In genomic region chr12:96986883-96987523, GRCh38 we compare ENCODE assay signal across 9 cellular contexts.
DNase-seq lines count a peak whose midpoint lies in the region; ATAC-seq and TF ChIP-seq lines count a peak whose summit lies in the region.
"Had no signal": no experiment of that assay in that cellular context is flagged by ENCODE, and none has a peak within 500 bp of the region (broad histone marks: within the 10 kb centered on the region; RNA-seq: fewer than 3 reads in every experiment).

No MANE protein-coding gene starts in this region.

- H2AFZ ChIP-seq in GM23338, result no peak overlapping the region

- CTCF ChIA-PET in CD4-positive, alpha-beta T cell (lab: Charles Lee), result interaction anchor here (2.0 kb wide), 1 partner anchor 11 kb away, joined by 4 read pairs; no protein-coding TSS in a partner anchor

- peak; percentile 61 for TF ChIP-seq CTCF in CD4-positive, alpha-beta T cell (IDR thresholded peaks at IDR 0.05)
- peak; percentile 59 to 71 for TF ChIP-seq CTCF in GM23338 (conservative IDR thresholded peaks at IDR 0.05; ENCODE audit: low read depth in 2 of 2)
- peak; percentile 82 for TF ChIP-seq CTCF in neural crest cell (conservative IDR thresholded peaks at IDR 0.05)

- no peak overlapping the region for H3K27ac ChIP-seq in CD4-positive, alpha-beta T cell (ENCODE audit: low read depth, low read length)
- no peak overlapping the region for H3K27ac ChIP-seq in GM23338 (ENCODE audit: low read depth)

- peak overlapping the region; percentile 70 for H3K4me3 Mint-ChIP-seq in CD4-positive, alpha-beta T cell
- H3K4me3 Mint-ChIP-seq in GM23338, result peak overlapping the region; percentile 80; the same call in 1 of the 3 replicates
- peak overlapping the region; percentile 64 for H3K4me3 Mint-ChIP-seq in neural crest cell
- H3K4me3 Mint-ChIP-seq in stimulated activated memory B cell treated with anti-CD40 and anti-IgM and Interleukin-4, amounts not matched to agents 10 μg/mL and 1 μg/mL and 100 μg/mL, for 72 hours, result no peak overlapping the region

- no peaks in the 10 kb centered on the region for H3K9me2 ChIP-seq in GM23338 (ENCODE audit: insufficient read depth)

- H3K4me1 ChIP-seq in GM23338 (ENCODE audit: insufficient read depth), result peaks cover 34% of the 10 kb centered on the region

- no peak for DNase-seq in CD4-positive, alpha-beta T cell
- DNase-seq in GM23338 (ENCODE audit: low spot score) (peak; percentile 78), NCI-H69 (lab: John Stamatoyannopoulos, UW) (peak; percentile 87), dedifferentiated amniotic fluid mesenchymal stem cell (ENCODE audit: extremely low spot score) (peak; percentile 49), neural crest cell (ENCODE audit: low read depth, low spot score) (peak; percentile 38)
- DNase-seq: naive B cell had no signal

- no peaks in the 10 kb centered on the region for H3F3A ChIP-seq in GM23338 (replicated peaks; ENCODE audit: low read depth)

- POLR2A ChIA-PET in CD4-positive, alpha-beta T cell (lab: Charles Lee), result interaction anchor here (0.5 to 1.1 kb wide), 2 partner anchors 8 to 59 kb away, joined by 3 read pairs; no protein-coding TSS in a partner anchor

- peak overlapping the region; percentile 68 for H3K4me3 ChIP-seq in GM23338

- H3K27me3 Mint-ChIP-seq in CD4-positive, alpha-beta T cell, result peaks cover 47% of the 10 kb centered on the region
- peaks cover 6% of the 10 kb centered on the region for H3K27me3 Mint-ChIP-seq in GM23338 (ENCODE audit: insufficient read depth, low read depth, poor library complexity)
- H3K27me3 Mint-ChIP-seq in neural crest cell (ENCODE audit: low read depth), result peaks cover 3% of the 10 kb centered on the region
- H3K27me3 Mint-ChIP-seq in stimulated activated memory B cell treated with anti-CD40 and anti-IgM and Interleukin-4, amounts not matched to agents 10 μg/mL and 1 μg/mL and 100 μg/mL, for 72 hours, result peaks cover 15% of the 10 kb centered on the region

- no peaks in the 10 kb centered on the region for H3K79me2 ChIP-seq in GM23338 (replicated peaks; ENCODE audit: insufficient read depth)

- H3K27ac Mint-ChIP-seq in CD4-positive, alpha-beta T cell, result no peak overlapping the region
- H3K27ac Mint-ChIP-seq in GM23338, result no peak overlapping the region
- no peak overlapping the region for H3K27ac Mint-ChIP-seq in neural crest cell (ENCODE audit: unreplicated experiment)
- H3K27ac Mint-ChIP-seq in stimulated activated memory B cell treated with anti-CD40 and anti-IgM and Interleukin-4, amounts not matched to agents 10 μg/mL and 1 μg/mL and 100 μg/mL, for 72 hours, result no peak overlapping the region

- H3K9me3 ChIP-seq in CD4-positive, alpha-beta T cell (ENCODE audit: control insufficient read depth, low read length), result no peaks in the 10 kb centered on the region

- H3K4me1 Mint-ChIP-seq in CD4-positive, alpha-beta T cell (ENCODE audit: low read depth), result peaks cover 9% of the 10 kb centered on the region
- peaks cover 44% of the 10 kb centered on the region for H3K4me1 Mint-ChIP-seq in GM23338
- H3K4me1 Mint-ChIP-seq in neural crest cell, result peaks cover 68% of the 10 kb centered on the region
- peaks cover 9% of the 10 kb centered on the region for H3K4me1 Mint-ChIP-seq in stimulated activated memory B cell treated with anti-CD40 and anti-IgM and Interleukin-4, amounts not matched to agents 10 μg/mL and 1 μg/mL and 100 μg/mL, for 72 hours

- no peaks in the 10 kb centered on the region for H4K20me1 ChIP-seq in GM23338 (replicated peaks; ENCODE audit: insufficient read depth)

- intact Hi-C loops in CD4-positive, alpha-beta T cell (cut with DNase I, micrococcal nuclease), result loop anchor here (2.0 to 10.0 kb wide), 4 partner anchors 318 to 1410 kb away; no protein-coding TSS in a partner anchor

- H3K36me3 ChIP-seq in GM23338 (ENCODE audit: insufficient read depth), result no peaks in the 10 kb centered on the region

- H3K9me3 Mint-ChIP-seq in CD4-positive, alpha-beta T cell, result no peaks in the 10 kb centered on the region
- H3K9me3 Mint-ChIP-seq in GM23338 (no peaks in the 10 kb centered on the region), neural crest cell (no peaks in the 10 kb centered on the region)
- H3K9me3 Mint-ChIP-seq in stimulated activated memory B cell treated with anti-CD40 and anti-IgM and Interleukin-4, amounts not matched to agents 10 μg/mL and 1 μg/mL and 100 μg/mL, for 72 hours, result no peaks in the 10 kb centered on the region
- H3K9me3 Mint-ChIP-seq: naive B cell had no signal

- no peak for ATAC-seq in CD4-positive, alpha-beta T cell (ENCODE audit: poor library complexity)
- ATAC-seq in GM23338, result peak; percentile 7; the same call in 2 of the 3 replicates
- no peak for ATAC-seq in HG03025 (IDR thresholded peaks at IDR 0.05; ENCODE audit: low FRiP score, unreplicated experiment)
- no peak for ATAC-seq in stimulated activated memory B cell treated with anti-CD40 and anti-IgM and Interleukin-4, amounts not matched to agents 10 μg/mL and 1 μg/mL and 100 μg/mL, for 72 hours
- ATAC-seq in GM21529 (IDR thresholded peaks at IDR 0.05; ENCODE audit: unreplicated experiment), result no peak

- H3K4me2 ChIP-seq in GM23338, result peak overlapping the region; percentile 90

- H3K27me3 ChIP-seq in CD4-positive, alpha-beta T cell (ENCODE audit: control insufficient read depth, insufficient read depth, low read length), result no peaks in the 10 kb centered on the region
- H3K27me3 ChIP-seq in GM23338 (ENCODE audit: insufficient read depth), result peaks cover 9% of the 10 kb centered on the region; the same call in 1 of the 2 replicates

- H3K36me3 Mint-ChIP-seq in CD4-positive, alpha-beta T cell (ENCODE audit: low read depth), result no peaks in the 10 kb centered on the region
- H3K36me3 Mint-ChIP-seq in GM23338 (ENCODE audit: low read depth) (no peaks in the 10 kb centered on the region), neural crest cell (ENCODE audit: low read depth) (no peaks in the 10 kb centered on the region)
- no peaks in the 10 kb centered on the region for H3K36me3 Mint-ChIP-seq in stimulated activated memory B cell treated with anti-CD40 and anti-IgM and Interleukin-4, amounts not matched to agents 10 μg/mL and 1 μg/mL and 100 μg/mL, for 72 hours
- H3K36me3 Mint-ChIP-seq: naive B cell had no signal

TF ChIP-seq in GM23338, 12 proteins besides CTCF, POLR2A, EP300 and RAD21 (continues in another document):
- TF ChIP-seq ETS1 (IDR thresholded peaks at IDR 0.05), result no peak
- no peak for TF ChIP-seq EZH2 (IDR thresholded peaks at IDR 0.05; ENCODE audit: low read depth, unreplicated experiment)
- TF ChIP-seq ZNF331 (CRISPR knock-in tag; IDR thresholded peaks at IDR 0.05; ENCODE audit: low read depth), result no peak

Comparison
In these comparisons a context has a peak if more than half of its experiments do, and no peak if none do; other contexts are left out.
1. DNase-seq: peak in GM23338 (single experiment), NCI-H69 (single experiment), dedifferentiated amniotic fluid mesenchymal stem cell (single experiment) and neural crest cell (single experiment); none in CD4-positive, alpha-beta T cell (0 of 10).
2. Peak in every context shown above with its lines, with median percentiles within 50 percentile points of each other: CTCF ChIP-seq.